8 cellular contexts compared by ENCODE assay signal in the genomic region with DNA sequence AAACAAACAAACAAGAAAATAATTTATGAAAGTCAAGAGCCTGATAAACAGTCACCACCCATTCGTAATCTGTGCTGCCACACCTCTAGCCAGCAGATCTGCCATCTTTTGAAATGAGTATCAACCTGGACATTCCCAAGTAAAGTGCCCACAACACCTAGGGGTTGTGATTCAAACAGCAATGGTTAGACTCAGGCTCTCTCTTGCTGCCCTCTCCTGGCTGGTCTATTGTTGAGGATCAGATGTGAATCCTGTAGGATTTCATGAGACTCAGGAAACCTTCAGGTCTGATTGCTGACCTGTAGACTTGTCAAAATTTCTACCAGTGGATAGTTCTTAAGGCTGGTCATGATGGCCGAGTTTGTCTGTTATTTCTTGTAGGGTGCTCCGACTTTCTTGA. TPM values are rescaled to one million over a fixed set of nuclear protein-coding genes. Genes with fewer than 3 reads are reported as not detected.
DNase-seq lines count a peak whose midpoint lies in the region; ATAC-seq, FAIRE-seq and TF ChIP-seq lines count a peak whose summit lies in the region.

No MANE protein-coding gene starts in this region.

- CTCF ChIA-PET in PC-3 (lab: Charles Lee): no interaction called here

- no peak overlapping the region for H3K9ac ChIP-seq in PC-3 (ENCODE audit: low read length)

- TF ChIP-seq CTCF in heart left ventricle (IDR thresholded peaks at IDR 0.05): peak; percentile 12 to 51 (median 25)
- TF ChIP-seq CTCF in PC-3 (conservative IDR thresholded peaks at IDR 0.05; ENCODE audit: low read depth, low read length): peak; percentile 89
- peak; percentile 39 to 54 (median 54) for TF ChIP-seq CTCF in gastroesophageal sphincter (IDR thresholded peaks at IDR 0.05)

- TF ChIP-seq EP300 in gastroesophageal sphincter (IDR thresholded peaks at IDR 0.05): no peak

- no peak for FAIRE-seq in urothelium cell line (lab: Jason Lieb, UNC)

- POLR2A ChIA-PET in PC-3 (lab: Charles Lee; ENCODE audit: unreplicated experiment): no interaction called here

- WGBS in heart left ventricle, 4 donors: 84 to 91% (median 87%) methylated on average over 3 of the region's 3 CpGs
- 71 to 100% methylated on average over 1 to 2 of the region's 3 CpGs for WGBS in gastroesophageal sphincter (ENCODE audit: low coverage in 1 of 2), 2 donors

- H3K36me3 ChIP-seq in heart left ventricle (peaks cover 0 to 42% (median 15%) of the 10 kb centered on the region in 9 donors), PC-3 (ENCODE audit: low read depth, low read length) (no peaks in the 10 kb centered on the region), gastroesophageal sphincter (peaks cover 0 to 17% of the 10 kb centered on the region in 2 donors)

- no peak overlapping the region for H2AFZ ChIP-seq in PC-3 (ENCODE audit: low read length)

- H3K4me1 ChIP-seq in heart left ventricle (peaks cover 2 to 65% (median 32%) of the 10 kb centered on the region in 12 donors), PC-3 (ENCODE audit: insufficient read depth, low read length) (no peaks in the 10 kb centered on the region), gastroesophageal sphincter (peaks cover 0 to 93% (median 8%) of the 10 kb centered on the region in 3 donors)

- H3K79me2 ChIP-seq in PC-3 (ENCODE audit: low read length): no peaks in the 10 kb centered on the region

- H3K9me2 ChIP-seq in PC-3 (replicated peaks; ENCODE audit: low read length): no peaks in the 10 kb centered on the region

- H3K4me2 ChIP-seq in PC-3 (ENCODE audit: low read length): no peak overlapping the region

- no peak for DNase-seq in heart left ventricle
- no peak for DNase-seq in left cardiac atrium
- DNase-seq in PC-3: peak; percentile 75
- DNase-seq in urothelium cell line (ENCODE audit: low spot score): peak; percentile 7
- no peak for DNase-seq in activated CD8-positive, alpha-beta memory T cell treated with anti-CD3 and anti-CD28 coated beads, Interleukin-2, amount 50 U/mL, for 48 hours

- H3K9me3 ChIP-seq in heart left ventricle (no peaks in the 10 kb centered on the region), PC-3 (ENCODE audit: low read length) (no peaks in the 10 kb centered on the region), gastroesophageal sphincter (no peaks in the 10 kb centered on the region)

- intact Hi-C loops in heart left ventricle (cut with DNase I) (no loop called here), left cardiac atrium (cut with DNase I) (no loop called here), PC-3 (cut with micrococcal nuclease) (loop anchor here (1.0 kb wide), 1 partner anchor 237 kb away; no protein-coding TSS in a partner anchor)

- H3K27ac ChIP-seq in heart left ventricle (no peak overlapping the region), PC-3 (ENCODE audit: low read length) (no peak overlapping the region), gastroesophageal sphincter (peak overlapping the region in 2 of 4 donors; percentile 17 to 43)

- TF ChIP-seq POLR2A in heart left ventricle (IDR thresholded peaks at IDR 0.05) (no peak), gastroesophageal sphincter (IDR thresholded peaks at IDR 0.05) (no peak)

- no peaks in the 10 kb centered on the region for H4K20me1 ChIP-seq in PC-3 (ENCODE audit: low read length)

- ATAC-seq in heart left ventricle (peak in 1 of 4 donors; percentile 28), left cardiac atrium (no peak), PC-3 (peak; percentile 94), gastroesophageal sphincter (no peak), GM21526 (IDR thresholded peaks at IDR 0.05; ENCODE audit: low FRiP score, unreplicated experiment) (no peak), HG03378 (IDR thresholded peaks at IDR 0.05; ENCODE audit: unreplicated experiment) (no peak)

- H3F3A ChIP-seq in PC-3 (ENCODE audit: low read length, unreplicated experiment): no peaks in the 10 kb centered on the region

- no peak overlapping the region for H3K4me3 ChIP-seq in heart left ventricle
- H3K4me3 ChIP-seq in PC-3 (ENCODE audit: low read length): no peak overlapping the region
- H3K4me3 ChIP-seq in gastroesophageal sphincter: no peak overlapping the region

- H3K27me3 ChIP-seq in heart left ventricle (no peaks in the 10 kb centered on the region), PC-3 (ENCODE audit: low read length) (no peaks in the 10 kb centered on the region), gastroesophageal sphincter (no peaks in the 10 kb centered on the region)

- BruUV-seq in PC-3 (replicated peaks; lab: Mats Ljungman, UMichigan): no TSS peak

RNA-seq across cellular contexts. Expression of a gene that starts 26.8 kb away (rescaled TPM):
- 100 to 1,000 TPM; 120 to 234 (median 184) TPM for total RNA-seq in heart left ventricle
- polyA plus RNA-seq in heart left ventricle: 100 to 1,000 TPM in 1 of 2 donors, 10 to 100 TPM in 1; 53.7 to 128 TPM
- total RNA-seq in left cardiac atrium: 100 to 1,000 TPM; 110 to 129 TPM
- 0.84 and 0.92 TPM in 2 replicates for total RNA-seq in PC-3 (2014; rRNA removed)
- total RNA-seq in gastroesophageal sphincter: 100 to 1,000 TPM in 1 of 4 donors, 10 to 100 TPM in 3; 52.8 to 118 (median 77.3) TPM

Comparison
In these comparisons a context has a peak if more than half of its experiments do, and no peak if none do; other contexts are left out.
1. DNase-seq: peak in PC-3 (single experiment) and urothelium cell line (single experiment); none in heart left ventricle (0 of 5), left cardiac atrium (single experiment) and activated CD8-positive, alpha-beta memory T cell treated with anti-CD3 and anti-CD28 coated beads, Interleukin-2, amount 50 U/mL, for 48 hours (single experiment).
2. CTCF ChIP-seq: peak in every context shown above with its lines; median percentile 89 in PC-3; 54 in gastroesophageal sphincter; 25 in heart left ventricle.
3. RNA of a gene that starts 26.8 kb away (total RNA-seq): 120 to 234 TPM in heart left ventricle, 110 to 129 TPM in left cardiac atrium and 52.8 to 118 TPM in gastroesophageal sphincter; 0.84 to 0.92 TPM in PC-3; every median in the first group is over 10 times any median in the second.